Comparison of ENCODE assay signal across 1 cellular context in genomic region chr7:157602156-157602555, GRCh38.
TF ChIP-seq lines count a peak whose summit lies in the region.

No MANE protein-coding gene starts in this region.

TF ChIP-seq in WTC11, 78 proteins besides CTCF, POLR2A, EP300 and RAD21 (continued from another document):
- TF ChIP-seq, protein P1, sequence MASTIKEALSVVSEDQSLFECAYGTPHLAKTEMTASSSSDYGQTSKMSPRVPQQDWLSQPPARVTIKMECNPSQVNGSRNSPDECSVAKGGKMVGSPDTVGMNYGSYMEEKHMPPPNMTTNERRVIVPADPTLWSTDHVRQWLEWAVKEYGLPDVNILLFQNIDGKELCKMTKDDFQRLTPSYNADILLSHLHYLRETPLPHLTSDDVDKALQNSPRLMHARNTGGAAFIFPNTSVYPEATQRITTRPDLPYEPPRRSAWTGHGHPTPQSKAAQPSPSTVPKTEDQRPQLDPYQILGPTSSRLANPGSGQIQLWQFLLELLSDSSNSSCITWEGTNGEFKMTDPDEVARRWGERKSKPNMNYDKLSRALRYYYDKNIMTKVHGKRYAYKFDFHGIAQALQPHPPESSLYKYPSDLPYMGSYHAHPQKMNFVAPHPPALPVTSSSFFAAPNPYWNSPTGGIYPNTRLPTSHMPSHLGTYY (CRISPR knock-in tag; IDR thresholded peaks at IDR 0.05) = no peak
- TF ChIP-seq, protein P2, sequence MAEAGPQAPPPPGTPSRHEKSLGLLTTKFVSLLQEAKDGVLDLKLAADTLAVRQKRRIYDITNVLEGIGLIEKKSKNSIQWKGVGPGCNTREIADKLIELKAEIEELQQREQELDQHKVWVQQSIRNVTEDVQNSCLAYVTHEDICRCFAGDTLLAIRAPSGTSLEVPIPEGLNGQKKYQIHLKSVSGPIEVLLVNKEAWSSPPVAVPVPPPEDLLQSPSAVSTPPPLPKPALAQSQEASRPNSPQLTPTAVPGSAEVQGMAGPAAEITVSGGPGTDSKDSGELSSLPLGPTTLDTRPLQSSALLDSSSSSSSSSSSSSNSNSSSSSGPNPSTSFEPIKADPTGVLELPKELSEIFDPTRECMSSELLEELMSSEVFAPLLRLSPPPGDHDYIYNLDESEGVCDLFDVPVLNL (CRISPR knock-in tag; IDR thresholded peaks at IDR 0.05; ENCODE audit: borderline replicate concordance, low read depth) = no peak
- TF ChIP-seq TP53 (CRISPR knock-in tag; IDR thresholded peaks at IDR 0.05) (no peak), NFYB (CRISPR knock-in tag; conservative IDR thresholded peaks at IDR 0.05; ENCODE audit: low read depth) (no peak), ZNF423 (CRISPR knock-in tag; IDR thresholded peaks at IDR 0.05) (no peak), NFE2L1 (CRISPR knock-in tag; IDR thresholded peaks at IDR 0.05) (no peak), KAT7 (CRISPR knock-in tag; IDR thresholded peaks at IDR 0.05; ENCODE audit: borderline replicate concordance) (no peak), ZNF263 (CRISPR knock-in tag; IDR thresholded peaks at IDR 0.05; ENCODE audit: low read depth) (no peak), ELF4 (CRISPR knock-in tag; IDR thresholded peaks at IDR 0.05; ENCODE audit: low read depth) (no peak), FOXP1 (CRISPR knock-in tag; IDR thresholded peaks at IDR 0.05; ENCODE audit: borderline replicate concordance) (no peak), TEAD4 (CRISPR knock-in tag; IDR thresholded peaks at IDR 0.05) (no peak), IRF1 (CRISPR knock-in tag; IDR thresholded peaks at IDR 0.05) (no peak)
- TF ChIP-seq, protein P3, sequence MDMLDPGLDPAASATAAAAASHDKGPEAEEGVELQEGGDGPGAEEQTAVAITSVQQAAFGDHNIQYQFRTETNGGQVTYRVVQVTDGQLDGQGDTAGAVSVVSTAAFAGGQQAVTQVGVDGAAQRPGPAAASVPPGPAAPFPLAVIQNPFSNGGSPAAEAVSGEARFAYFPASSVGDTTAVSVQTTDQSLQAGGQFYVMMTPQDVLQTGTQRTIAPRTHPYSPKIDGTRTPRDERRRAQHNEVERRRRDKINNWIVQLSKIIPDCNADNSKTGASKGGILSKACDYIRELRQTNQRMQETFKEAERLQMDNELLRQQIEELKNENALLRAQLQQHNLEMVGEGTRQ (CRISPR knock-in tag; IDR thresholded peaks at IDR 0.05) = no peak
- TF ChIP-seq, protein P4, sequence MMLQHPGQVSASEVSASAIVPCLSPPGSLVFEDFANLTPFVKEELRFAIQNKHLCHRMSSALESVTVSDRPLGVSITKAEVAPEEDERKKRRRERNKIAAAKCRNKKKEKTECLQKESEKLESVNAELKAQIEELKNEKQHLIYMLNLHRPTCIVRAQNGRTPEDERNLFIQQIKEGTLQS (CRISPR knock-in tag; conservative IDR thresholded peaks at IDR 0.05) = no peak
